8 cellular contexts compared by ENCODE assay signal in genomic region chr20:8132632-8133587, GRCh38.
DNase-seq lines count a peak whose midpoint lies in the region; ATAC-seq lines count a peak whose summit lies in the region.

No MANE protein-coding gene starts in this region.

- ATAC-seq in stimulated activated effector memory CD8-positive, alpha-beta T cell treated with anti-CD3 and anti-CD28 coated beads, Interleukin-12 subunit alpha, Interleukin-12 subunit beta, amount 100 ng/mL, for 72 hours: peak; percentile 16
- ATAC-seq in GM19467 (IDR thresholded peaks at IDR 0.05; ENCODE audit: unreplicated experiment): no peak

- DNase-seq in NCI-H748 (lab: John Stamatoyannopoulos, UW; ENCODE audit: unreplicated experiment) (peak; percentile 81), caudate nucleus (lab: John Stamatoyannopoulos, UW) (peak in 32 of 61 donors; percentile 5 to 71 (median 36)), left kidney (ENCODE audit: low read depth, low spot score) (peak; percentile 54)
- DNase-seq in stimulated activated effector memory CD8-positive, alpha-beta T cell treated with anti-CD3 and anti-CD28 coated beads, Interleukin-12 subunit alpha, Interleukin-12 subunit beta, amount 100 ng/mL, for 72 hours (ENCODE audit: low spot score in 2 of 2): no peak
- no peak for DNase-seq in effector CD4-positive, alpha-beta T cell
- DNase-seq in NK-92 treated with Interleukin-12 subunit alpha and Interleukin-12 subunit beta, amount 100 ng/mL, for 24 hours (lab: John Stamatoyannopoulos, UW): no peak

- peak overlapping the region; percentile 85 for H3K4me3 Mint-ChIP-seq in stimulated activated effector memory CD8-positive, alpha-beta T cell treated with anti-CD3 and anti-CD28 coated beads, Interleukin-12 subunit alpha, Interleukin-12 subunit beta, amount 100 ng/mL, for 72 hours

- peaks cover 57% of the 10 kb centered on the region for H3K4me1 Mint-ChIP-seq in stimulated activated effector memory CD8-positive, alpha-beta T cell treated with anti-CD3 and anti-CD28 coated beads, Interleukin-12 subunit alpha, Interleukin-12 subunit beta, amount 100 ng/mL, for 72 hours

- H3K36me3 Mint-ChIP-seq in stimulated activated effector memory CD8-positive, alpha-beta T cell treated with anti-CD3 and anti-CD28 coated beads, Interleukin-12 subunit alpha, Interleukin-12 subunit beta, amount 100 ng/mL, for 72 hours: no peaks in the 10 kb centered on the region

- H3K9me3 Mint-ChIP-seq in stimulated activated effector memory CD8-positive, alpha-beta T cell treated with anti-CD3 and anti-CD28 coated beads, Interleukin-12 subunit alpha, Interleukin-12 subunit beta, amount 100 ng/mL, for 72 hours: no peaks in the 10 kb centered on the region

- peak overlapping the region; percentile 74 for H3K27ac Mint-ChIP-seq in stimulated activated effector memory CD8-positive, alpha-beta T cell treated with anti-CD3 and anti-CD28 coated beads, Interleukin-12 subunit alpha, Interleukin-12 subunit beta, amount 100 ng/mL, for 72 hours

- peak overlapping the region; percentile 65; the same call in 1 of the 2 replicates for H3K4me3 ChIP-seq in GM08714 (ENCODE audit: low read length)

- H3K27ac ChIP-seq in caudate nucleus (ENCODE audit: low read depth, low read length): peak overlapping the region; percentile 62

Comparison
In these comparisons a context has a peak if more than half of its experiments do, and no peak if none do; other contexts are left out.
1. DNase-seq: peak in NCI-H748 (single experiment), caudate nucleus (32 of 61) and left kidney (single experiment); none in stimulated activated effector memory CD8-positive, alpha-beta T cell treated with anti-CD3 and anti-CD28 coated beads, Interleukin-12 subunit alpha, Interleukin-12 subunit beta, amount 100 ng/mL, for 72 hours (0 of 2), effector CD4-positive, alpha-beta T cell (single experiment) and NK-92 treated with Interleukin-12 subunit alpha and Interleukin-12 subunit beta, amount 100 ng/mL, for 24 hours (single experiment).